ENCODE assay signal across 2 cellular contexts in the genomic region with DNA sequence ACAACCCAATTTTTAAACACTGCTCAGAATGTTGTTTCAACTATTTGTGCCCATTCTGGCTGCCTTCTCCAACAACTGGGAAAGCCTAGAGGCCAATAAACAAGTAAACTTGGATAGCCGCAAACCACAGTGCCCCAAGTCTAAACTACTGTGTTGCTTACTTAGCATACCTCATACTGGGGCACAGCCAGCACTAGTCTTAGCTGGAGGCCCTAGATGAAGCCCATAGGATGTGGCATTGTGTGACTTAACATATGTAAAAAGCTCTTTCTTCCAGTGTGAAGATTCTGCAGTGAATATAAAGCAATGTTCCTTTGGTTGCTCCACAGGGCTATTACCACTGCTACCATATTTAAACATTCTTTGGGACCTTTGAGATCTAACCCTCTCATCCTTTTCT.
A peak's percentile ranks its signal among the peaks of the same experiment; 100 is the strongest.
TF ChIP-seq lines count a peak whose summit lies in the region.

No MANE protein-coding gene starts in this region.

TF ChIP-seq in GM23338, 12 proteins besides CTCF, POLR2A, EP300 and RAD21:
- TF ChIP-seq STAT1 (IDR thresholded peaks at IDR 0.05; ENCODE audit: unreplicated experiment) (no peak), NANOG (IDR thresholded peaks at IDR 0.05; ENCODE audit: borderline replicate concordance) (no peak), JUNB (IDR thresholded peaks at IDR 0.05; ENCODE audit: unreplicated experiment) (no peak), EZH2 (IDR thresholded peaks at IDR 0.05; ENCODE audit: low read depth, unreplicated experiment) (no peak), CREB1 (CRISPR knock-in tag; IDR thresholded peaks at IDR 0.05; ENCODE audit: low read depth) (no peak)
- TF ChIP-seq, protein P1, sequence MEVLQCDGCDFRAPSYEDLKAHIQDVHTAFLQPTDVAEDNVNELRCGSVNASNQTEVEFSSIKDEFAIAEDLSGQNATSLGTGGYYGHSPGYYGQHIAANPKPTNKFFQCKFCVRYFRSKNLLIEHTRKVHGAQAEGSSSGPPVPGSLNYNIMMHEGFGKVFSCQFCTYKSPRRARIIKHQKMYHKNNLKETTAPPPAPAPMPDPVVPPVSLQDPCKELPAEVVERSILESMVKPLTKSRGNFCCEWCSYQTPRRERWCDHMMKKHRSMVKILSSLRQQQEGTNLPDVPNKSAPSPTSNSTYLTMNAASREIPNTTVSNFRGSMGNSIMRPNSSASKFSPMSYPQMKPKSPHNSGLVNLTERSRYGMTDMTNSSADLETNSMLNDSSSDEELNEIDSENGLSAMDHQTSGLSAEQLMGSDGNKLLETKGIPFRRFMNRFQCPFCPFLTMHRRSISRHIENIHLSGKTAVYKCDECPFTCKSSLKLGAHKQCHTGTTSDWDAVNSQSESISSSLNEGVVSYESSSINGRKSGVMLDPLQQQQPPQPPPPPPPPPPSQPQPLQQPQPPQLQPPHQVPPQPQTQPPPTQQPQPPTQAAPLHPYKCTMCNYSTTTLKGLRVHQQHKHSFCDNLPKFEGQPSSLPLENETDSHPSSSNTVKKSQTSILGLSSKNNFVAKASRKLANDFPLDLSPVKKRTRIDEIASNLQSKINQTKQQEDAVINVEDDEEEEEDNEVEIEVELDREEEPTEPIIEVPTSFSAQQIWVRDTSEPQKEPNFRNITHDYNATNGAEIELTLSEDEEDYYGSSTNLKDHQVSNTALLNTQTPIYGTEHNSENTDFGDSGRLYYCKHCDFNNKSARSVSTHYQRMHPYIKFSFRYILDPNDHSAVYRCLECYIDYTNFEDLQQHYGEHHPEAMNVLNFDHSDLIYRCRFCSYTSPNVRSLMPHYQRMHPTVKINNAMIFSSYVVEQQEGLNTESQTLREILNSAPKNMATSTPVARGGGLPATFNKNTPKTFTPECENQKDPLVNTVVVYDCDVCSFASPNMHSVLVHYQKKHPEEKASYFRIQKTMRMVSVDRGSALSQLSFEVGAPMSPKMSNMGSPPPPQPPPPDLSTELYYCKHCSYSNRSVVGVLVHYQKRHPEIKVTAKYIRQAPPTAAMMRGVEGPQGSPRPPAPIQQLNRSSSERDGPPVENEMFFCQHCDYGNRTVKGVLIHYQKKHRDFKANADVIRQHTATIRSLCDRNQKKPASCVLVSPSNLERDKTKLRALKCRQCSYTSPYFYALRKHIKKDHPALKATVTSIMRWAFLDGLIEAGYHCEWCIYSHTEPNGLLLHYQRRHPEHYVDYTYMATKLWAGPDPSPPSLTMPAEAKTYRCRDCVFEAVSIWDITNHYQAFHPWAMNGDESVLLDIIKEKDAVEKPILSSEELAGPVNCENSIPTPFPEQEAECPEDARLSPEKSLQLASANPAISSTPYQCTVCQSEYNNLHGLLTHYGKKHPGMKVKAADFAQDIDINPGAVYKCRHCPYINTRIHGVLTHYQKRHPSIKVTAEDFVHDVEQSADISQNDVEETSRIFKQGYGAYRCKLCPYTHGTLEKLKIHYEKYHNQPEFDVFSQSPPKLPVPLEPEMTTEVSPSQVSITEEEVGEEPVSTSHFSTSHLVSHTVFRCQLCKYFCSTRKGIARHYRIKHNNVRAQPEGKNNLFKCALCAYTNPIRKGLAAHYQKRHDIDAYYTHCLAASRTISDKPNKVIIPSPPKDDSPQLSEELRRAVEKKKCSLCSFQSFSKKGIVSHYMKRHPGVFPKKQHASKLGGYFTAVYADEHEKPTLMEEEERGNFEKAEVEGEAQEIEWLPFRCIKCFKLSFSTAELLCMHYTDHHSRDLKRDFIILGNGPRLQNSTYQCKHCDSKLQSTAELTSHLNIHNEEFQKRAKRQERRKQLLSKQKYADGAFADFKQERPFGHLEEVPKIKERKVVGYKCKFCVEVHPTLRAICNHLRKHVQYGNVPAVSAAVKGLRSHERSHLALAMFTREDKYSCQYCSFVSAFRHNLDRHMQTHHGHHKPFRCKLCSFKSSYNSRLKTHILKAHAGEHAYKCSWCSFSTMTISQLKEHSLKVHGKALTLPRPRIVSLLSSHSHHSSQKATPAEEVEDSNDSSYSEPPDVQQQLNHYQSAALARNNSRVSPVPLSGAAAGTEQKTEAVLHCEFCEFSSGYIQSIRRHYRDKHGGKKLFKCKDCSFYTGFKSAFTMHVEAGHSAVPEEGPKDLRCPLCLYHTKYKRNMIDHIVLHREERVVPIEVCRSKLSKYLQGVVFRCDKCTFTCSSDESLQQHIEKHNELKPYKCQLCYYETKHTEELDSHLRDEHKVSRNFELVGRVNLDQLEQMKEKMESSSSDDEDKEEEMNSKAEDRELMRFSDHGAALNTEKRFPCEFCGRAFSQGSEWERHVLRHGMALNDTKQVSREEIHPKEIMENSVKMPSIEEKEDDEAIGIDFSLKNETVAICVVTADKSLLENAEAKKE (CRISPR knock-in tag; IDR thresholded peaks at IDR 0.05) = peak; percentile 71

TF ChIP-seq in H1, 55 proteins besides CTCF, POLR2A, EP300 and RAD21:
- TF ChIP-seq RNF2 (IDR thresholded peaks at IDR 0.05; ENCODE audit: borderline replicate concordance, low read depth, low read length, missing control alignments, poor library complexity, severe bottlenecking) (no peak), POU5F1 (IDR thresholded peaks at IDR 0.05; ENCODE audit: low read depth, low read length) (0 out of 2 replicates have a peak, but pooled peaks have one; percentile 26), TCF12 (IDR thresholded peaks at IDR 0.05; ENCODE audit: low read depth, low read length) (no peak), BACH1 (IDR thresholded peaks at IDR 0.05; ENCODE audit: low read length) (no peak)
TF ChIP-seq in H1: peak in this region for 1.
